ENCODE assay signal across 37 cellular contexts in genomic region chr1:22576148-22576544, GRCh38. TPM values are rescaled to one million over a fixed set of nuclear protein-coding genes. Genes with fewer than 3 reads are reported as not detected.
"Had no signal": no experiment of that assay in that cellular context is flagged by ENCODE, and none has a peak within 500 bp of the region (broad histone marks: within the 10 kb centered on the region; RNA-seq: fewer than 3 reads in every experiment).

No MANE protein-coding gene starts in this region.

- H3K36me3 ChIP-seq: adrenal gland, ascending aorta, brain microvascular endothelial cell, breast epithelium, cardiac muscle cell had no signal

- H3K27ac ChIP-seq: adrenal gland, ascending aorta, body of pancreas, brain microvascular endothelial cell, breast epithelium had no signal

- H3K9me3 ChIP-seq: adrenal gland, ascending aorta, body of pancreas, breast epithelium had no signal

- H3K27me3 ChIP-seq: adrenal gland, ascending aorta, body of pancreas, cardiac muscle cell had no signal

- FAIRE-seq: astrocyte, bronchial epithelial cell had no signal

- H3K4me1 ChIP-seq: adrenal gland, ascending aorta, body of pancreas, breast epithelium had no signal

- DNase-seq: activated effector memory CD4-positive, alpha-beta T cell treated with anti-CD3 and anti-CD28 coated beads, Interleukin-2, amount 50 U/mL, for 16 hours; activated effector memory CD4-positive, alpha-beta T cell treated with Interleukin-2 at 50 U/mL for 16 hours; activated gamma-delta T cell; activated gamma-delta T cell treated with Interleukin-2 at 50 U/mL for 16 hours; activated naive CD4-positive, alpha-beta T cell; activated naive CD4-positive, alpha-beta T cell treated with anti-CD3 and anti-CD28 coated beads for 36 hours; activated naive CD4-positive, alpha-beta T cell treated with anti-CD3 and anti-CD28 coated beads, Interleukin-2, amount 10 ng/mL, durations not matched to agents 7 days and 5 days; activated naive CD4-positive, alpha-beta T cell treated with Interleukin-2 at 50 U/mL for 16 hours; activated naive CD8-positive, alpha-beta T cell treated with anti-CD3 and anti-CD28 coated beads for 36 hours; activated naive CD8-positive, alpha-beta T cell treated with anti-CD3 and anti-CD28 coated beads, Interleukin-2, amount 10 ng/mL, durations not matched to agents 7 days and 5 days; activated naive CD8-positive, alpha-beta T cell treated with anti-CD3 and anti-CD28 coated beads, Interleukin-2, amount 50 U/mL, for 24 hours; activated T-cell treated with anti-CD3 and anti-CD28 coated beads, Interleukin-2, amount 50 U/mL, for 1 hour; activated T-cell treated with anti-CD3 and anti-CD28 coated beads, Interleukin-2, amount 50 U/mL, for 24 hours; activated T-cell treated with anti-CD3 and anti-CD28 coated beads, Interleukin-2, amount 50 U/mL, for 4 hours; activated T-cell treated with anti-CD3 and anti-CD28 coated beads, Interleukin-2, amount 50 U/mL, for 48 hours; activated T-cell treated with anti-CD3 and anti-CD28 coated beads, Interleukin-2, amount 50 U/mL, for 72 hours; amniotic stem cell; amygdala; anterior cingulate cortex; aorta; body of pancreas; brain microvascular endothelial cell; caudate nucleus; central memory CD4-positive, alpha-beta T cell; cerebellar nuclear complex had no signal

- H3K4me3 ChIP-seq: adrenal gland, ascending aorta, body of pancreas, breast epithelium, cardiac muscle cell had no signal

RNA-seq across cellular contexts. Expression of gene EPHA8, which starts 12.9 kb away (rescaled TPM):
- total RNA-seq: activated naive CD4-positive, alpha-beta T cell treated with anti-CD3 and anti-CD28 coated beads for 36 hours; activated naive CD4-positive, alpha-beta T cell treated with anti-CD3 and anti-CD28 coated beads, Interleukin-2, amount 50 U/mL, for 72 hours; activated naive CD8-positive, alpha-beta T cell treated with anti-CD3 and anti-CD28 coated beads for 36 hours; activated naive CD8-positive, alpha-beta T cell treated with anti-CD3 and anti-CD28 coated beads, Interleukin-2, amount 10 ng/mL, durations not matched to agents 7 days and 5 days; activated T-cell treated with anti-CD3 and anti-CD28 coated beads, Interleukin-2, amount 50 U/mL, for 4 hours; activated T-cell treated with anti-CD3 and anti-CD28 coated beads, Interleukin-2, amount 50 U/mL, for 72 hours; activated T-helper 1 cell treated with anti-CD3 and anti-CD28 coated beads, Interleukin-12 subunit alpha, Interleukin-12 subunit beta, Interleukin-2, Interleukin-4 antibody, amounts not matched to agents 30 ng/mL and 10 ng/mL and 1 ng/mL, durations not matched to agents 14 hours and 24 hours and 36 hours; activated T-helper 17 cell treated with anti-CD3 and anti-CD28 coated beads, Interleukin-2, amount 50 U/mL, for 72 hours; activated T-helper 2 cell treated with anti-CD3 and anti-CD28 coated beads, Interferon-gamma antibody, Interleukin-2, Interleukin-4, amounts not matched to agents 10 μg/mL and 5 μg/mL and 100 μg/mL, durations not matched to agents 14 hours and 24 hours and 36 hours; aorta; ascending aorta; breast epithelium; bronchial epithelial cell; cardiac septum; chondrocyte had no signal
- polyA plus RNA-seq: aorta had no signal
